Comparison of ENCODE assay signal across 1 cellular context in genomic region chr10:74150151-74151056, GRCh38.
TF ChIP-seq lines count a peak whose summit lies in the region.

A gene with protein sequence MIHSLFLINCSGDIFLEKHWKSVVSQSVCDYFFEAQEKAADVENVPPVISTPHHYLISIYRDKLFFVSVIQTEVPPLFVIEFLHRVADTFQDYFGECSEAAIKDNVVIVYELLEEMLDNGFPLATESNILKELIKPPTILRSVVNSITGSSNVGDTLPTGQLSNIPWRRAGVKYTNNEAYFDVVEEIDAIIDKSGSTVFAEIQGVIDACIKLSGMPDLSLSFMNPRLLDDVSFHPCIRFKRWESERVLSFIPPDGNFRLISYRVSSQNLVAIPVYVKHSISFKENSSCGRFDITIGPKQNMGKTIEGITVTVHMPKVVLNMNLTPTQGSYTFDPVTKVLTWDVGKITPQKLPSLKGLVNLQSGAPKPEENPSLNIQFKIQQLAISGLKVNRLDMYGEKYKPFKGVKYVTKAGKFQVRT (minus strand): TSS chr10:74150828. CDS start chr10:74138379, 12,449 bp downstream.

TF ChIP-seq in K562, 482 proteins besides CTCF, POLR2A, EP300 and RAD21 (continued from another document and continues in another):
- TF ChIP-seq, protein P1, sequence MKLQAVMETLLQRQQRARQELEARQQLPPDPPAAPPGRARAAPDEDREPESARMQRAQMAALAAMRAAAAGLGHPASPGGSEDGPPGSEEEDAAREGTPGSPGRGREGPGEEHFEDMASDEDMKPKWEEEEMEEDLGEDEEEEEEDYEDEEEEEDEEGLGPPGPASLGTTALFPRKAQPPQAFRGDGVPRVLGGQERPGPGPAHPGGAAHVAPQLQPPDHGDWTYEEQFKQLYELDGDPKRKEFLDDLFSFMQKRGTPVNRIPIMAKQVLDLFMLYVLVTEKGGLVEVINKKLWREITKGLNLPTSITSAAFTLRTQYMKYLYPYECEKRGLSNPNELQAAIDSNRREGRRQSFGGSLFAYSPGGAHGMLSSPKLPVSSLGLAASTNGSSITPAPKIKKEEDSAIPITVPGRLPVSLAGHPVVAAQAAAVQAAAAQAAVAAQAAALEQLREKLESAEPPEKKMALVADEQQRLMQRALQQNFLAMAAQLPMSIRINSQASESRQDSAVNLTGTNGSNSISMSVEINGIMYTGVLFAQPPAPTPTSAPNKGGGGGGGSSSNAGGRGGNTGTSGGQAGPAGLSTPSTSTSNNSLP (IDR thresholded peaks at IDR 0.05; ENCODE audit: borderline replicate concordance, low read depth, low read length), result peak; percentile 29; the same call in 1 of the 2 replicates
- no peak for TF ChIP-seq PCBP2 (IDR thresholded peaks at IDR 0.05; ENCODE audit: low read depth, low read length, poor library complexity, severe bottlenecking)
- no peak for TF ChIP-seq ATF1 (CRISPR knock-in tag; IDR thresholded peaks at IDR 0.05)
- TF ChIP-seq ATF1 (tag; IDR thresholded peaks at IDR 0.05), result no peak
- TF ChIP-seq EGR1 (conservative IDR thresholded peaks at IDR 0.05), result no peak
- peak; percentile 52 for TF ChIP-seq LCOR (CRISPR knock-in tag; IDR thresholded peaks at IDR 0.05)
- TF ChIP-seq LARP7 (IDR thresholded peaks at IDR 0.05), result no peak
- TF ChIP-seq MEF2A (IDR thresholded peaks at IDR 0.05; ENCODE audit: control insufficient read depth, low read depth, low read length), result no peak
- TF ChIP-seq CHD1 (IDR thresholded peaks at IDR 0.05; ENCODE audit: low read length), result no peak
- TF ChIP-seq THRB (CRISPR knock-in tag; conservative IDR thresholded peaks at IDR 0.05), result no peak
- TF ChIP-seq CXXC5 (CRISPR knock-in tag; IDR thresholded peaks at IDR 0.05), result peak; percentile 62; the same call in 1 of the 2 replicates
- TF ChIP-seq ZNF764 (CRISPR knock-in tag; IDR thresholded peaks at IDR 0.05; ENCODE audit: low read depth), result no peak
- no peak for TF ChIP-seq RUNX1 (IDR thresholded peaks at IDR 0.05; ENCODE audit: low read depth)
- no peak for TF ChIP-seq ZNF280A (IDR thresholded peaks at IDR 0.05; ENCODE audit: low read depth, partially characterized antibody)
- peak; percentile 47 for TF ChIP-seq C11orf30 (IDR thresholded peaks at IDR 0.05; ENCODE audit: low read depth)
- no peak for TF ChIP-seq HOMEZ (CRISPR knock-in tag; IDR thresholded peaks at IDR 0.05)
- TF ChIP-seq, protein P2, sequence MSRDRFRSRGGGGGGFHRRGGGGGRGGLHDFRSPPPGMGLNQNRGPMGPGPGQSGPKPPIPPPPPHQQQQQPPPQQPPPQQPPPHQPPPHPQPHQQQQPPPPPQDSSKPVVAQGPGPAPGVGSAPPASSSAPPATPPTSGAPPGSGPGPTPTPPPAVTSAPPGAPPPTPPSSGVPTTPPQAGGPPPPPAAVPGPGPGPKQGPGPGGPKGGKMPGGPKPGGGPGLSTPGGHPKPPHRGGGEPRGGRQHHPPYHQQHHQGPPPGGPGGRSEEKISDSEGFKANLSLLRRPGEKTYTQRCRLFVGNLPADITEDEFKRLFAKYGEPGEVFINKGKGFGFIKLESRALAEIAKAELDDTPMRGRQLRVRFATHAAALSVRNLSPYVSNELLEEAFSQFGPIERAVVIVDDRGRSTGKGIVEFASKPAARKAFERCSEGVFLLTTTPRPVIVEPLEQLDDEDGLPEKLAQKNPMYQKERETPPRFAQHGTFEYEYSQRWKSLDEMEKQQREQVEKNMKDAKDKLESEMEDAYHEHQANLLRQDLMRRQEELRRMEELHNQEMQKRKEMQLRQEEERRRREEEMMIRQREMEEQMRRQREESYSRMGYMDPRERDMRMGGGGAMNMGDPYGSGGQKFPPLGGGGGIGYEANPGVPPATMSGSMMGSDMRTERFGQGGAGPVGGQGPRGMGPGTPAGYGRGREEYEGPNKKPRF (IDR thresholded peaks at IDR 0.05; ENCODE audit: low read depth, low read length), result no peak
- no peak for TF ChIP-seq OTX1 (CRISPR knock-in tag; IDR thresholded peaks at IDR 0.05)
- TF ChIP-seq PHTF2 (CRISPR knock-in tag; IDR thresholded peaks at IDR 0.05), result no peak
- no peak for TF ChIP-seq CC2D1A (IDR thresholded peaks at IDR 0.05)
- no peak for TF ChIP-seq SNRNP70 (optimal IDR thresholded peaks at IDR 0.05; ENCODE audit: low read depth, low read length)
- TF ChIP-seq ZNF140 (CRISPR knock-in tag; IDR thresholded peaks at IDR 0.05), result no peak
- no peak for TF ChIP-seq ZFP1 (CRISPR knock-in tag; IDR thresholded peaks at IDR 0.05)
- TF ChIP-seq ZNF668 (CRISPR knock-in tag; IDR thresholded peaks at IDR 0.05), result no peak
- peak; percentile 62; the same call in 1 of the 2 replicates for TF ChIP-seq HCFC1 (IDR thresholded peaks at IDR 0.05; ENCODE audit: low read depth, low read length)
- TF ChIP-seq ZNF57 (CRISPR knock-in tag; IDR thresholded peaks at IDR 0.05), result no peak
- no peak for TF ChIP-seq ZNF79 (CRISPR knock-in tag; IDR thresholded peaks at IDR 0.05; ENCODE audit: low read depth)
- TF ChIP-seq POU5F1 (IDR thresholded peaks at IDR 0.05; ENCODE audit: borderline replicate concordance, low read depth, low read length, partially characterized antibody), result no peak
- TF ChIP-seq CEBPB (tag; IDR thresholded peaks at IDR 0.05), result no peak
- TF ChIP-seq SNIP1 (IDR thresholded peaks at IDR 0.05; ENCODE audit: low read depth), result no peak
- TF ChIP-seq, protein P3, sequence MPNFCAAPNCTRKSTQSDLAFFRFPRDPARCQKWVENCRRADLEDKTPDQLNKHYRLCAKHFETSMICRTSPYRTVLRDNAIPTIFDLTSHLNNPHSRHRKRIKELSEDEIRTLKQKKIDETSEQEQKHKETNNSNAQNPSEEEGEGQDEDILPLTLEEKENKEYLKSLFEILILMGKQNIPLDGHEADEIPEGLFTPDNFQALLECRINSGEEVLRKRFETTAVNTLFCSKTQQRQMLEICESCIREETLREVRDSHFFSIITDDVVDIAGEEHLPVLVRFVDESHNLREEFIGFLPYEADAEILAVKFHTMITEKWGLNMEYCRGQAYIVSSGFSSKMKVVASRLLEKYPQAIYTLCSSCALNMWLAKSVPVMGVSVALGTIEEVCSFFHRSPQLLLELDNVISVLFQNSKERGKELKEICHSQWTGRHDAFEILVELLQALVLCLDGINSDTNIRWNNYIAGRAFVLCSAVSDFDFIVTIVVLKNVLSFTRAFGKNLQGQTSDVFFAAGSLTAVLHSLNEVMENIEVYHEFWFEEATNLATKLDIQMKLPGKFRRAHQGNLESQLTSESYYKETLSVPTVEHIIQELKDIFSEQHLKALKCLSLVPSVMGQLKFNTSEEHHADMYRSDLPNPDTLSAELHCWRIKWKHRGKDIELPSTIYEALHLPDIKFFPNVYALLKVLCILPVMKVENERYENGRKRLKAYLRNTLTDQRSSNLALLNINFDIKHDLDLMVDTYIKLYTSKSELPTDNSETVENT (CRISPR knock-in tag; IDR thresholded peaks at IDR 0.05), result no peak
- no peak; the same call in 1 of the 2 replicates for TF ChIP-seq ATF3 (IDR thresholded peaks at IDR 0.05)
- no peak for TF ChIP-seq ATF3 (CRISPR knock-in tag; conservative IDR thresholded peaks at IDR 0.05)
- TF ChIP-seq PHB (CRISPR knock-in tag; IDR thresholded peaks at IDR 0.05), result no peak
- TF ChIP-seq RAD51 (IDR thresholded peaks at IDR 0.05; ENCODE audit: borderline replicate concordance, low read depth), result no peak
- no peak; the same call in 1 of the 2 replicates for TF ChIP-seq BCOR (IDR thresholded peaks at IDR 0.05)
- TF ChIP-seq ZNF551 (CRISPR knock-in tag; IDR thresholded peaks at IDR 0.05), result no peak
- TF ChIP-seq HDAC6 (IDR thresholded peaks at IDR 0.05; ENCODE audit: low read depth, low read length), result no peak
- TF ChIP-seq SOX6 (IDR thresholded peaks at IDR 0.05), result peak; percentile 12; the same call in 1 of the 2 replicates
- TF ChIP-seq PYGO2 (tag; IDR thresholded peaks at IDR 0.05), result no peak
- no peak for TF ChIP-seq MAFF (IDR thresholded peaks at IDR 0.05; ENCODE audit: low read length)
- TF ChIP-seq ADNP (tag; IDR thresholded peaks at IDR 0.05), result no peak
- no peak for TF ChIP-seq EWSR1 (IDR thresholded peaks at IDR 0.05; ENCODE audit: borderline replicate concordance, low read depth, partially characterized antibody)
- no peak for TF ChIP-seq STAT5B (CRISPR knock-in tag; IDR thresholded peaks at IDR 0.05)
- no peak for TF ChIP-seq XRCC3 (IDR thresholded peaks at IDR 0.05)
- TF ChIP-seq NELFE (IDR thresholded peaks at IDR 0.05; ENCODE audit: insufficient read depth, insufficient read length), result no peak
- TF ChIP-seq ZNF431 (CRISPR knock-in tag; IDR thresholded peaks at IDR 0.05), result no peak
- no peak for TF ChIP-seq ZNF445 (CRISPR knock-in tag; IDR thresholded peaks at IDR 0.05; ENCODE audit: low read depth)
- TF ChIP-seq CHCHD3 (CRISPR knock-in tag; IDR thresholded peaks at IDR 0.05), result 0 out of 2 replicates have a peak, but pooled peaks have one; percentile 18
- TF ChIP-seq STAT5A (IDR thresholded peaks at IDR 0.05; ENCODE audit: borderline replicate concordance, low read length), result no peak
- no peak; the same call in 1 of the 2 replicates for TF ChIP-seq BACH1 (tag; IDR thresholded peaks at IDR 0.05)
- no peak for TF ChIP-seq ZNF224 (CRISPR knock-in tag; IDR thresholded peaks at IDR 0.05)
- TF ChIP-seq E2F5 (CRISPR knock-in tag; IDR thresholded peaks at IDR 0.05), result peak; percentile 35; the same call in 1 of the 2 replicates
- 0 out of 2 replicates have a peak, but pooled peaks have one; percentile 15 for TF ChIP-seq GATAD2A (IDR thresholded peaks at IDR 0.05)
- TF ChIP-seq ZEB2 (IDR thresholded peaks at IDR 0.05), result no peak; the same call in 1 of the 2 replicates
- TF ChIP-seq ZNF41 (CRISPR knock-in tag; conservative IDR thresholded peaks at IDR 0.05), result no peak
- TF ChIP-seq PTRF (tag; IDR thresholded peaks at IDR 0.05), result no peak
- no peak; the same call in 1 of the 2 replicates for TF ChIP-seq JUND (IDR thresholded peaks at IDR 0.05; ENCODE audit: borderline replicate concordance, low read depth, low read length)
- TF ChIP-seq JUND (tag; IDR thresholded peaks at IDR 0.05; ENCODE audit: borderline replicate concordance, low read depth, low read length), result no peak
- TF ChIP-seq HMG20A (CRISPR knock-in tag; conservative IDR thresholded peaks at IDR 0.05), result no peak
- peak in 1 of 2 experiments; percentile 71; a peak in 3 of 4 replicates for TF ChIP-seq MAZ (CRISPR knock-in tag; conservative IDR thresholded peaks at IDR 0.05 in 1 of 2, IDR thresholded peaks at IDR 0.05 in 1 of 2)
- no peak for TF ChIP-seq CCNT2 (IDR thresholded peaks at IDR 0.05; ENCODE audit: borderline replicate concordance, extremely low read depth, insufficient read length, low read depth, low read length)
- no peak for TF ChIP-seq ZNF212 (CRISPR knock-in tag; IDR thresholded peaks at IDR 0.05)
- TF ChIP-seq RBM39 (optimal IDR thresholded peaks at IDR 0.05; ENCODE audit: low read depth, low read length), result peak; percentile 67
- TF ChIP-seq ERF (CRISPR knock-in tag; IDR thresholded peaks at IDR 0.05), result no peak
- TF ChIP-seq NFYB (IDR thresholded peaks at IDR 0.05; ENCODE audit: extremely low read depth, insufficient read length), result no peak
- TF ChIP-seq TEAD4 (IDR thresholded peaks at IDR 0.05; ENCODE audit: low read length), result peak; percentile 25; the same call in 1 of the 2 replicates
- no peak for TF ChIP-seq TEAD4 (CRISPR knock-in tag; IDR thresholded peaks at IDR 0.05; ENCODE audit: borderline replicate concordance)
- no peak for TF ChIP-seq RFX7 (CRISPR knock-in tag; IDR thresholded peaks at IDR 0.05)
- TF ChIP-seq TAL1 (IDR thresholded peaks at IDR 0.05), result peak; percentile 29
- TF ChIP-seq ESRRA (IDR thresholded peaks at IDR 0.05; ENCODE audit: borderline replicate concordance, low read depth), result no peak; the same call in 1 of the 2 replicates
- TF ChIP-seq SMARCA4 (IDR thresholded peaks at IDR 0.05), result 0 out of 2 replicates have a peak, but pooled peaks have one; percentile 0
